In genomic region chr15:49327927-49328326, GRCh38 we compare ENCODE assay signal across 21 cellular contexts.
"Had no signal": no experiment of that assay in that cellular context is flagged by ENCODE, and none has a peak within 500 bp of the region (broad histone marks: within the 10 kb centered on the region; RNA-seq: fewer than 3 reads in every experiment).

No MANE protein-coding gene starts in this region.

- H3K9me3 ChIP-seq: gastroesophageal sphincter, mucosa of descending colon, neutrophil, spleen, tibial artery had no signal

- DNase-seq: cortex of kidney; dorsolateral prefrontal cortex; effector CD8-positive, alpha-beta T cell; glutamatergic neuron; kidney; left cardiac atrium; left ventricle myocardium superior; mucosa of descending colon; naive thymus-derived CD8-positive, alpha-beta T cell; posterior cingulate gyrus; spleen; stimulated activated CD4-positive, alpha-beta T cell treated with anti-CD3 and anti-CD28 coated beads, Interleukin-15, amount 100 ng/mL, for 24 hours; stimulated activated CD4-positive, alpha-beta T cell treated with anti-CD3 and anti-CD28 coated beads, Interleukin-1b, Interleukin-23, amount 100 ng/mL, for 48 hours; stimulated activated CD4-positive, alpha-beta T cell treated with anti-CD3 and anti-CD28 coated beads, Interleukin-4, amount 100 ng/mL, for 24 hours; tibial artery had no signal

- FAIRE-seq: endometrium, kidney had no signal

- H3K4me3 ChIP-seq: dorsolateral prefrontal cortex, gastroesophageal sphincter, mucosa of descending colon, spleen, tibial artery had no signal

- H3K4me1 ChIP-seq: gastroesophageal sphincter, spleen, tibial artery had no signal

- ATAC-seq: esophagus mucosa; gastroesophageal sphincter; left cardiac atrium; left ventricle myocardium superior; mucosa of descending colon; naive thymus-derived CD8-positive, alpha-beta T cell; sciatic nerve; stimulated activated memory B cell treated with anti-CD40 and anti-IgM and Interleukin-4, amounts not matched to agents 10 μg/mL and 1 μg/mL and 100 μg/mL, for 72 hours had no signal

- H3K27me3 ChIP-seq: dorsolateral prefrontal cortex, gastroesophageal sphincter, neutrophil, spleen, tibial artery had no signal

- H3K27ac ChIP-seq: dorsolateral prefrontal cortex, gastroesophageal sphincter, neutrophil, spleen, tibial artery had no signal
